Comparison of ENCODE assay signal across 1 cellular context in the genomic region with DNA sequence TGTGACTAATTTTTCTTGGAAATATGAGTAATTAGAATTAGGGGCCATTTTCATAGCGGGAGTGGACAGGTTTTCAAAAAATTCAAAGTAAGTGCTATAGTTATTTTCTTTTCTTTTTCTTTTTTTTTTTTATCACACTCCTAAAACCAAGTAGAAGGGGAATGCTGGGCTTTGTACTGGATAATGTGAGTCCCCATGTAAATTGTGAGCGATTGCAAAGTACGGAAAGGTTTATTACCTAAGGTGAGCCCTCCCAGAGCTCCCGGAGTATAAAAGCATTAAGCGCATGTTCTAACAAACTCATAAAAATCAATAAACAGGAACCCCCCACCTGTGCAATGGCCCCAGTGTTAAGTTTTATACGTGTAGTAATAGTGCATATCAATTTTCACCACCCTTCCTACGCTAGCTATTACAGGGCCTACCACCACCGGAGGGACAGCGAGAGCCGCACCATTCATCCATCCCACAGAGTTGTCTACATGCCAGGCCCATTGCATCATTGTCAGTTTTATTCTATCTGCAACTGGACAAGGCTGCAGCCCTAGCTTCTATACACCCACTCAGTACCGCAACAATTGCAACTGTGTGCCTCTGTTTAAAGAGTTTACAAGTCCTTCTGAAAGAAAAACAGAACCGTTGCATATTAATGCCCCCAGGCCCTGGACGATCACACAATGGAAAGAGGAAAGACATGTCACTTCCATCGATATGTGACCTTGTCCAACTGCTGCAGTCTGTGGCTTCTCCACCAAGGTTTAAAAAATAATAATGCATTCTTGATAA.
TF ChIP-seq lines count a peak whose summit lies in the region.

No MANE protein-coding gene starts in this region.

TF ChIP-seq in HEK293, 187 proteins besides CTCF, POLR2A, EP300 and RAD21 (continued from another document and continues in another):
- TF ChIP-seq, protein P1, sequence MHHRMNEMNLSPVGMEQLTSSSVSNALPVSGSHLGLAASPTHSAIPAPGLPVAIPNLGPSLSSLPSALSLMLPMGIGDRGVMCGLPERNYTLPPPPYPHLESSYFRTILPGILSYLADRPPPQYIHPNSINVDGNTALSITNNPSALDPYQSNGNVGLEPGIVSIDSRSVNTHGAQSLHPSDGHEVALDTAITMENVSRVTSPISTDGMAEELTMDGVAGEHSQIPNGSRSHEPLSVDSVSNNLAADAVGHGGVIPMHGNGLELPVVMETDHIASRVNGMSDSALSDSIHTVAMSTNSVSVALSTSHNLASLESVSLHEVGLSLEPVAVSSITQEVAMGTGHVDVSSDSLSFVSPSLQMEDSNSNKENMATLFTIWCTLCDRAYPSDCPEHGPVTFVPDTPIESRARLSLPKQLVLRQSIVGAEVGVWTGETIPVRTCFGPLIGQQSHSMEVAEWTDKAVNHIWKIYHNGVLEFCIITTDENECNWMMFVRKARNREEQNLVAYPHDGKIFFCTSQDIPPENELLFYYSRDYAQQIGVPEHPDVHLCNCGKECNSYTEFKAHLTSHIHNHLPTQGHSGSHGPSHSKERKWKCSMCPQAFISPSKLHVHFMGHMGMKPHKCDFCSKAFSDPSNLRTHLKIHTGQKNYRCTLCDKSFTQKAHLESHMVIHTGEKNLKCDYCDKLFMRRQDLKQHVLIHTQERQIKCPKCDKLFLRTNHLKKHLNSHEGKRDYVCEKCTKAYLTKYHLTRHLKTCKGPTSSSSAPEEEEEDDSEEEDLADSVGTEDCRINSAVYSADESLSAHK (tag by site-specific recombination; IDR thresholded peaks at IDR 0.05) = peak; percentile 76
- TF ChIP-seq WT1 (tag by site-specific recombination; IDR thresholded peaks at IDR 0.05) (0 out of 2 replicates have a peak, but pooled peaks have one; percentile 40), ZNF366 (tag by site-specific recombination; conservative IDR thresholded peaks at IDR 0.05) (peak; percentile 53; the same call in 1 of the 2 replicates), ZFP69B (tag by site-specific recombination; IDR thresholded peaks at IDR 0.05) (peak; percentile 65), ZNF664 (tag by site-specific recombination; IDR thresholded peaks at IDR 0.05) (peak; percentile 71; the same call in 1 of the 2 replicates), YY1 (tag by site-specific recombination; IDR thresholded peaks at IDR 0.05) (0 out of 2 replicates have a peak, but pooled peaks have one; percentile 20), ZNF600 (tag by site-specific recombination; IDR thresholded peaks at IDR 0.05) (peak; percentile 86), ZNF654 (tag by site-specific recombination; IDR thresholded peaks at IDR 0.05; ENCODE audit: low read depth) (0 out of 2 replicates have a peak, but pooled peaks have one; percentile 7), ZIC2 (tag by site-specific recombination; IDR thresholded peaks at IDR 0.05) (peak; percentile 95), ZSCAN30 (tag by site-specific recombination; IDR thresholded peaks at IDR 0.05) (peak; percentile 68; the same call in 1 of the 2 replicates), KLF10 (tag by site-specific recombination; IDR thresholded peaks at IDR 0.05) (peak; percentile 66), ZNF24 (tag by site-specific recombination; IDR thresholded peaks at IDR 0.05) (peak; percentile 65; the same call in 1 of the 2 replicates), ZNF155 (tag by site-specific recombination; IDR thresholded peaks at IDR 0.05) (no peak), ZNF114 (tag by site-specific recombination; IDR thresholded peaks at IDR 0.05) (no peak), ZFHX2 (tag by site-specific recombination; conservative IDR thresholded peaks at IDR 0.05) (peak; percentile 93), ZBTB48 (tag by site-specific recombination; IDR thresholded peaks at IDR 0.05) (no peak), IKZF3 (tag by site-specific recombination; IDR thresholded peaks at IDR 0.05) (peak; percentile 77), ZNF610 (tag by site-specific recombination; IDR thresholded peaks at IDR 0.05; ENCODE audit: borderline replicate concordance) (0 out of 2 replicates have a peak, but pooled peaks have one; percentile 44), ZNF335 (tag by site-specific recombination; conservative IDR thresholded peaks at IDR 0.05) (no peak), FEZF1 (tag by site-specific recombination; IDR thresholded peaks at IDR 0.05) (peak; percentile 83), ZNF423 (tag by site-specific recombination; IDR thresholded peaks at IDR 0.05) (peak; percentile 51; the same call in 1 of the 2 replicates), ZNF530 (tag by site-specific recombination; IDR thresholded peaks at IDR 0.05; ENCODE audit: low read depth) (no peak), KLF16 (tag by site-specific recombination; IDR thresholded peaks at IDR 0.05) (0 out of 2 replicates have a peak, but pooled peaks have one; percentile 38), ZBTB8A (tag by site-specific recombination; IDR thresholded peaks at IDR 0.05) (peak; percentile 58), ZNF324 (tag by site-specific recombination; IDR thresholded peaks at IDR 0.05) (0 out of 2 replicates have a peak, but pooled peaks have one; percentile 43), SP7 (tag by site-specific recombination; IDR thresholded peaks at IDR 0.05) (peak; percentile 83), ZNF555 (tag by site-specific recombination; conservative IDR thresholded peaks at IDR 0.05) (no peak), KLF1 (tag by site-specific recombination; IDR thresholded peaks at IDR 0.05) (no peak), ZBTB17 (tag by site-specific recombination; IDR thresholded peaks at IDR 0.05) (peak; percentile 89), ZNF2 (tag by site-specific recombination; IDR thresholded peaks at IDR 0.05) (peak; percentile 68; the same call in 1 of the 2 replicates), ZNF341 (tag by site-specific recombination; IDR thresholded peaks at IDR 0.05; ENCODE audit: low read depth) (peak; percentile 78), TCF7L2 (IDR thresholded peaks at IDR 0.05; ENCODE audit: borderline replicate concordance, low read depth, low read length) (peak; percentile 51; the same call in 1 of the 2 replicates), ZEB2 (tag by site-specific recombination; IDR thresholded peaks at IDR 0.05) (peak; percentile 82; the same call in 1 of the 2 replicates), ZNF140 (tag by site-specific recombination; IDR thresholded peaks at IDR 0.05) (no peak), OVOL3 (tag by site-specific recombination; IDR thresholded peaks at IDR 0.05) (0 out of 2 replicates have a peak, but pooled peaks have one; percentile 25), OSR2 (tag by site-specific recombination; IDR thresholded peaks at IDR 0.05) (peak; percentile 96)
- TF ChIP-seq, protein P2, sequence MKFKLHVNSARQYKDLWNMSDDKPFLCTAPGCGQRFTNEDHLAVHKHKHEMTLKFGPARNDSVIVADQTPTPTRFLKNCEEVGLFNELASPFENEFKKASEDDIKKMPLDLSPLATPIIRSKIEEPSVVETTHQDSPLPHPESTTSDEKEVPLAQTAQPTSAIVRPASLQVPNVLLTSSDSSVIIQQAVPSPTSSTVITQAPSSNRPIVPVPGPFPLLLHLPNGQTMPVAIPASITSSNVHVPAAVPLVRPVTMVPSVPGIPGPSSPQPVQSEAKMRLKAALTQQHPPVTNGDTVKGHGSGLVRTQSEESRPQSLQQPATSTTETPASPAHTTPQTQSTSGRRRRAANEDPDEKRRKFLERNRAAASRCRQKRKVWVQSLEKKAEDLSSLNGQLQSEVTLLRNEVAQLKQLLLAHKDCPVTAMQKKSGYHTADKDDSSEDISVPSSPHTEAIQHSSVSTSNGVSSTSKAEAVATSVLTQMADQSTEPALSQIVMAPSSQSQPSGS (tag by site-specific recombination; IDR thresholded peaks at IDR 0.05; ENCODE audit: low read depth) = peak; percentile 55; the same call in 1 of the 2 replicates
- TF ChIP-seq, protein P3, sequence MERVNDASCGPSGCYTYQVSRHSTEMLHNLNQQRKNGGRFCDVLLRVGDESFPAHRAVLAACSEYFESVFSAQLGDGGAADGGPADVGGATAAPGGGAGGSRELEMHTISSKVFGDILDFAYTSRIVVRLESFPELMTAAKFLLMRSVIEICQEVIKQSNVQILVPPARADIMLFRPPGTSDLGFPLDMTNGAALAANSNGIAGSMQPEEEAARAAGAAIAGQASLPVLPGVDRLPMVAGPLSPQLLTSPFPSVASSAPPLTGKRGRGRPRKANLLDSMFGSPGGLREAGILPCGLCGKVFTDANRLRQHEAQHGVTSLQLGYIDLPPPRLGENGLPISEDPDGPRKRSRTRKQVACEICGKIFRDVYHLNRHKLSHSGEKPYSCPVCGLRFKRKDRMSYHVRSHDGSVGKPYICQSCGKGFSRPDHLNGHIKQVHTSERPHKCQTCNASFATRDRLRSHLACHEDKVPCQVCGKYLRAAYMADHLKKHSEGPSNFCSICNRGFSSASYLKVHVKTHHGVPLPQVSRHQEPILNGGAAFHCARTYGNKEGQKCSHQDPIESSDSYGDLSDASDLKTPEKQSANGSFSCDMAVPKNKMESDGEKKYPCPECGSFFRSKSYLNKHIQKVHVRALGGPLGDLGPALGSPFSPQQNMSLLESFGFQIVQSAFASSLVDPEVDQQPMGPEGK (tag by site-specific recombination; IDR thresholded peaks at IDR 0.05) = peak; percentile 66
- TF ChIP-seq, protein P4, sequence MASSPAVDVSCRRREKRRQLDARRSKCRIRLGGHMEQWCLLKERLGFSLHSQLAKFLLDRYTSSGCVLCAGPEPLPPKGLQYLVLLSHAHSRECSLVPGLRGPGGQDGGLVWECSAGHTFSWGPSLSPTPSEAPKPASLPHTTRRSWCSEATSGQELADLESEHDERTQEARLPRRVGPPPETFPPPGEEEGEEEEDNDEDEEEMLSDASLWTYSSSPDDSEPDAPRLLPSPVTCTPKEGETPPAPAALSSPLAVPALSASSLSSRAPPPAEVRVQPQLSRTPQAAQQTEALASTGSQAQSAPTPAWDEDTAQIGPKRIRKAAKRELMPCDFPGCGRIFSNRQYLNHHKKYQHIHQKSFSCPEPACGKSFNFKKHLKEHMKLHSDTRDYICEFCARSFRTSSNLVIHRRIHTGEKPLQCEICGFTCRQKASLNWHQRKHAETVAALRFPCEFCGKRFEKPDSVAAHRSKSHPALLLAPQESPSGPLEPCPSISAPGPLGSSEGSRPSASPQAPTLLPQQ (tag by site-specific recombination; IDR thresholded peaks at IDR 0.05) = peak; percentile 49; the same call in 1 of the 2 replicates
- TF ChIP-seq, protein P5, sequence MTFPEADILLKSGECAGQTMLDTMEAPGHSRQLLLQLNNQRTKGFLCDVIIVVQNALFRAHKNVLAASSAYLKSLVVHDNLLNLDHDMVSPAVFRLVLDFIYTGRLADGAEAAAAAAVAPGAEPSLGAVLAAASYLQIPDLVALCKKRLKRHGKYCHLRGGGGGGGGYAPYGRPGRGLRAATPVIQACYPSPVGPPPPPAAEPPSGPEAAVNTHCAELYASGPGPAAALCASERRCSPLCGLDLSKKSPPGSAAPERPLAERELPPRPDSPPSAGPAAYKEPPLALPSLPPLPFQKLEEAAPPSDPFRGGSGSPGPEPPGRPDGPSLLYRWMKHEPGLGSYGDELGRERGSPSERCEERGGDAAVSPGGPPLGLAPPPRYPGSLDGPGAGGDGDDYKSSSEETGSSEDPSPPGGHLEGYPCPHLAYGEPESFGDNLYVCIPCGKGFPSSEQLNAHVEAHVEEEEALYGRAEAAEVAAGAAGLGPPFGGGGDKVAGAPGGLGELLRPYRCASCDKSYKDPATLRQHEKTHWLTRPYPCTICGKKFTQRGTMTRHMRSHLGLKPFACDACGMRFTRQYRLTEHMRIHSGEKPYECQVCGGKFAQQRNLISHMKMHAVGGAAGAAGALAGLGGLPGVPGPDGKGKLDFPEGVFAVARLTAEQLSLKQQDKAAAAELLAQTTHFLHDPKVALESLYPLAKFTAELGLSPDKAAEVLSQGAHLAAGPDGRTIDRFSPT (tag by site-specific recombination; IDR thresholded peaks at IDR 0.05) = peak; percentile 57; the same call in 1 of the 2 replicates
- TF ChIP-seq, protein P6, sequence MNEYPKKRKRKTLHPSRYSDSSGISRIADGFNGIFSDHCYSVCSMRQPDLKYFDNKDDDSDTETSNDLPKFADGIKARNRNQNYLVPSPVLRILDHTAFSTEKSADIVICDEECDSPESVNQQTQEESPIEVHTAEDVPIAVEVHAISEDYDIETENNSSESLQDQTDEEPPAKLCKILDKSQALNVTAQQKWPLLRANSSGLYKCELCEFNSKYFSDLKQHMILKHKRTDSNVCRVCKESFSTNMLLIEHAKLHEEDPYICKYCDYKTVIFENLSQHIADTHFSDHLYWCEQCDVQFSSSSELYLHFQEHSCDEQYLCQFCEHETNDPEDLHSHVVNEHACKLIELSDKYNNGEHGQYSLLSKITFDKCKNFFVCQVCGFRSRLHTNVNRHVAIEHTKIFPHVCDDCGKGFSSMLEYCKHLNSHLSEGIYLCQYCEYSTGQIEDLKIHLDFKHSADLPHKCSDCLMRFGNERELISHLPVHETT (tag by site-specific recombination; IDR thresholded peaks at IDR 0.05) = no peak
- TF ChIP-seq, protein P7, sequence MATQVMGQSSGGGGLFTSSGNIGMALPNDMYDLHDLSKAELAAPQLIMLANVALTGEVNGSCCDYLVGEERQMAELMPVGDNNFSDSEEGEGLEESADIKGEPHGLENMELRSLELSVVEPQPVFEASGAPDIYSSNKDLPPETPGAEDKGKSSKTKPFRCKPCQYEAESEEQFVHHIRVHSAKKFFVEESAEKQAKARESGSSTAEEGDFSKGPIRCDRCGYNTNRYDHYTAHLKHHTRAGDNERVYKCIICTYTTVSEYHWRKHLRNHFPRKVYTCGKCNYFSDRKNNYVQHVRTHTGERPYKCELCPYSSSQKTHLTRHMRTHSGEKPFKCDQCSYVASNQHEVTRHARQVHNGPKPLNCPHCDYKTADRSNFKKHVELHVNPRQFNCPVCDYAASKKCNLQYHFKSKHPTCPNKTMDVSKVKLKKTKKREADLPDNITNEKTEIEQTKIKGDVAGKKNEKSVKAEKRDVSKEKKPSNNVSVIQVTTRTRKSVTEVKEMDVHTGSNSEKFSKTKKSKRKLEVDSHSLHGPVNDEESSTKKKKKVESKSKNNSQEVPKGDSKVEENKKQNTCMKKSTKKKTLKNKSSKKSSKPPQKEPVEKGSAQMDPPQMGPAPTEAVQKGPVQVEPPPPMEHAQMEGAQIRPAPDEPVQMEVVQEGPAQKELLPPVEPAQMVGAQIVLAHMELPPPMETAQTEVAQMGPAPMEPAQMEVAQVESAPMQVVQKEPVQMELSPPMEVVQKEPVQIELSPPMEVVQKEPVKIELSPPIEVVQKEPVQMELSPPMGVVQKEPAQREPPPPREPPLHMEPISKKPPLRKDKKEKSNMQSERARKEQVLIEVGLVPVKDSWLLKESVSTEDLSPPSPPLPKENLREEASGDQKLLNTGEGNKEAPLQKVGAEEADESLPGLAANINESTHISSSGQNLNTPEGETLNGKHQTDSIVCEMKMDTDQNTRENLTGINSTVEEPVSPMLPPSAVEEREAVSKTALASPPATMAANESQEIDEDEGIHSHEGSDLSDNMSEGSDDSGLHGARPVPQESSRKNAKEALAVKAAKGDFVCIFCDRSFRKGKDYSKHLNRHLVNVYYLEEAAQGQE (tag by site-specific recombination; IDR thresholded peaks at IDR 0.05) = peak; percentile 55; the same call in 1 of the 2 replicates
- TF ChIP-seq, protein P8, sequence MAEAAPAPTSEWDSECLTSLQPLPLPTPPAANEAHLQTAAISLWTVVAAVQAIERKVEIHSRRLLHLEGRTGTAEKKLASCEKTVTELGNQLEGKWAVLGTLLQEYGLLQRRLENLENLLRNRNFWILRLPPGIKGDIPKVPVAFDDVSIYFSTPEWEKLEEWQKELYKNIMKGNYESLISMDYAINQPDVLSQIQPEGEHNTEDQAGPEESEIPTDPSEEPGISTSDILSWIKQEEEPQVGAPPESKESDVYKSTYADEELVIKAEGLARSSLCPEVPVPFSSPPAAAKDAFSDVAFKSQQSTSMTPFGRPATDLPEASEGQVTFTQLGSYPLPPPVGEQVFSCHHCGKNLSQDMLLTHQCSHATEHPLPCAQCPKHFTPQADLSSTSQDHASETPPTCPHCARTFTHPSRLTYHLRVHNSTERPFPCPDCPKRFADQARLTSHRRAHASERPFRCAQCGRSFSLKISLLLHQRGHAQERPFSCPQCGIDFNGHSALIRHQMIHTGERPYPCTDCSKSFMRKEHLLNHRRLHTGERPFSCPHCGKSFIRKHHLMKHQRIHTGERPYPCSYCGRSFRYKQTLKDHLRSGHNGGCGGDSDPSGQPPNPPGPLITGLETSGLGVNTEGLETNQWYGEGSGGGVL (tag by site-specific recombination; IDR thresholded peaks at IDR 0.05) = peak; percentile 61
